ENCODE assay signal across 11 cellular contexts in the genomic region with DNA sequence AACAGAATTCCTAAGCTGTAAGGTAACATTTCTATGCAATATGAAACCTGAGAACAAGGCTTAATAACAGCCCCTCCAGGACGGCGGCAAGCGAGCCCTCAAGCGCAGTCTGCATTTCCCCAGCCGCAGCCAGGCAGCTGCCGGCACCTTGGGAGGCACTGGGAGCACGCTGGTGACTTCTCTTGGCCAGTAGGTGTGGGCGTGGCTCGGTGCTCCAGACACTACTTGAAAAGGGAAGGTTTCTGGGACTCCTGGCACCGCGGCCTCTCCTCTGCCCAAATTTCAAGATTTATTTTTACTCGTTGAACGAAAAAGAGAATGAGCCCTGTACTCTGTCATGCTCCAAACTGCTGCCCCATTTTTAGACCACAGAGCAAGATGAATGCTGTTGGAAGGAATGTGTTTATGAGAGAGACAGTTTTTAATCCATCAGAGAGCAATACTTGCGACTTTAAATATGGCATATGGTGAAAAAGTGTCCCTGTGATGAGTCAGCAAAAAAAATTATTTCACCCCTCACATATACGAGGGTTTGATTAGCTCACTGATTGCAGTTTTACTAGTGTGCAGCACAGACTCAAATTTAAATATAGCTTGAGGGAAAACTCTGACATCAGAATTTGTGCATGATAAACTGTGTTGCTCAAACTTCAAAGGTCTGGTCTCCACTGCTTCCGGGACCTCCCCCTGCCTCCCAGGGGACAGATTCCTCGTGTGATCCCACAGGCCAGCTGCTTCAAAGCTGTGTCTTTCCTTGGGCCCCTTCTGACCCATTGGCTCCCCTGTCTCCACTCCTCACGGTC.
DNase-seq lines count a peak whose midpoint lies in the region; ATAC-seq, FAIRE-seq and TF ChIP-seq lines count a peak whose summit lies in the region.
"Had no signal": no experiment of that assay in that cellular context is flagged by ENCODE, and none has a peak within 500 bp of the region (broad histone marks: within the 10 kb centered on the region; RNA-seq: fewer than 3 reads in every experiment).

No MANE protein-coding gene starts in this region.

- TF ChIP-seq POLR2A in GM12891 (IDR thresholded peaks at IDR 0.05; ENCODE audit: low read depth, low read length), result no peak

- H3K27ac Mint-ChIP-seq in activated naive CD8-positive, alpha-beta T cell, result no peak overlapping the region
- no peak overlapping the region for H3K27ac Mint-ChIP-seq in activated naive CD8-positive, alpha-beta T cell treated with anti-CD3 and anti-CD28 coated beads for 36 hours
- peak overlapping the region; percentile 99 for H3K27ac Mint-ChIP-seq in mesothelial cell of epicardium
- no peak overlapping the region for H3K27ac Mint-ChIP-seq in T-cell
- H3K27ac Mint-ChIP-seq: CD4-positive, CD25-positive, alpha-beta regulatory T cell; T-helper 17 cell had no signal

- no peaks in the 10 kb centered on the region for H3K27me3 ChIP-seq in aorta (ENCODE audit: control insufficient read depth in 1 of 2, insufficient read depth in 2 of 2, low read length in 1 of 2)

- H3K27ac ChIP-seq in aorta (ENCODE audit: low read depth in 1 of 2, low read length in 2 of 2), result peak overlapping the region; percentile 97 to 100

- POLR2A ChIA-PET in T-cell (lab: Charles Lee), result no interaction called here

- no peaks in the 10 kb centered on the region for H3K36me3 ChIP-seq in aorta (ENCODE audit: control insufficient read depth in 1 of 2, insufficient read depth in 2 of 2, low read length in 1 of 2)

- 5 to 6% methylated on average over 18 of the region's 18 CpGs for WGBS in aorta, 2 donors

- H3K4me3 Mint-ChIP-seq in activated naive CD8-positive, alpha-beta T cell, result peak overlapping the region; percentile 5
- no peak overlapping the region for H3K4me3 Mint-ChIP-seq in activated naive CD8-positive, alpha-beta T cell treated with anti-CD3 and anti-CD28 coated beads for 36 hours
- H3K4me3 Mint-ChIP-seq in mesothelial cell of epicardium, result peak overlapping the region; percentile 47
- H3K4me3 Mint-ChIP-seq in T-cell, result no peak overlapping the region
- H3K4me3 Mint-ChIP-seq: T-helper 17 cell had no signal

- no peaks in the 10 kb centered on the region for H3K9me3 Mint-ChIP-seq in activated naive CD8-positive, alpha-beta T cell (ENCODE audit: low read depth)
- H3K9me3 Mint-ChIP-seq in activated naive CD8-positive, alpha-beta T cell treated with anti-CD3 and anti-CD28 coated beads for 36 hours, result peaks cover 9% of the 10 kb centered on the region
- H3K9me3 Mint-ChIP-seq in mesothelial cell of epicardium (peaks cover 8% of the 10 kb centered on the region), T-cell (peaks cover 0 to 4% (median 0%) of the 10 kb centered on the region in 3 donors)

- FAIRE-seq in frontal cortex (lab: Jason Lieb, UNC), result no peak
- FAIRE-seq in GM12891 (lab: Jason Lieb, UNC), result no peak
- FAIRE-seq: endothelial cell of umbilical vein had no signal

- H3K27me3 Mint-ChIP-seq in activated naive CD8-positive, alpha-beta T cell, result peaks cover 22% of the 10 kb centered on the region
- H3K27me3 Mint-ChIP-seq in activated naive CD8-positive, alpha-beta T cell treated with anti-CD3 and anti-CD28 coated beads for 36 hours, result peaks cover 65% of the 10 kb centered on the region
- H3K27me3 Mint-ChIP-seq in mesothelial cell of epicardium (ENCODE audit: low read depth) (no peaks in the 10 kb centered on the region), T-cell (peaks cover 38 to 39% of the 10 kb centered on the region in 2 donors)

- H3K4me3 ChIP-seq in aorta (ENCODE audit: low read length in 2 of 2), result no peak overlapping the region

- intact Hi-C loops in aorta (cut with DNase I), result no loop called here

- peaks cover 5% of the 10 kb centered on the region for H3K4me1 Mint-ChIP-seq in activated naive CD8-positive, alpha-beta T cell (ENCODE audit: low read depth)
- peaks cover 7% of the 10 kb centered on the region for H3K4me1 Mint-ChIP-seq in activated naive CD8-positive, alpha-beta T cell treated with anti-CD3 and anti-CD28 coated beads for 36 hours
- H3K4me1 Mint-ChIP-seq in mesothelial cell of epicardium, result peaks cover 40% of the 10 kb centered on the region
- H3K4me1 Mint-ChIP-seq in T-cell, result peaks cover 0 to 7% (median 3%) of the 10 kb centered on the region in 3 donors
- H3K4me1 Mint-ChIP-seq: CD4-positive, CD25-positive, alpha-beta regulatory T cell had no signal

- no peak for TF ChIP-seq CTCF in mesothelial cell of epicardium (IDR thresholded peaks at IDR 0.05; ENCODE audit: unreplicated experiment)

- H3K4me1 ChIP-seq in aorta (ENCODE audit: control insufficient read depth in 1 of 2, insufficient read depth in 2 of 2, low read length in 2 of 2), result peaks cover 2 to 4% of the 10 kb centered on the region in 2 donors

- no peak for DNase-seq in activated naive CD8-positive, alpha-beta T cell treated with anti-CD3 and anti-CD28 coated beads for 36 hours
- DNase-seq in dedifferentiated amniotic fluid mesenchymal stem cell (ENCODE audit: extremely low spot score) (peak; percentile 53), mesothelial cell of epicardium (ENCODE audit: low spot score in 2 of 2, unreplicated experiment in 2 of 2) (peak; percentile 53 to 74), aorta (peak; percentile 77 to 92), frontal cortex (ENCODE audit: low spot score in 2 of 2) (no peak), GM12891 (ENCODE audit: insufficient read length, low spot score) (no peak), T-cell (no peak)
- DNase-seq: T-helper 17 cell had no signal

- CTCF ChIA-PET in T-cell (lab: Charles Lee), result interaction anchor here in 1 of 2 donors (0.6 kb wide), 1 partner anchor 1425 kb away, joined by 3 read pairs; no protein-coding TSS in a partner anchor

- H3K36me3 Mint-ChIP-seq in activated naive CD8-positive, alpha-beta T cell, result peaks cover 2% of the 10 kb centered on the region
- no peaks in the 10 kb centered on the region for H3K36me3 Mint-ChIP-seq in activated naive CD8-positive, alpha-beta T cell treated with anti-CD3 and anti-CD28 coated beads for 36 hours
- H3K36me3 Mint-ChIP-seq in mesothelial cell of epicardium, result peaks cover 25% of the 10 kb centered on the region
- H3K36me3 Mint-ChIP-seq in T-cell, result no peaks in the 10 kb centered on the region
- H3K36me3 Mint-ChIP-seq: CD4-positive, CD25-positive, alpha-beta regulatory T cell had no signal

- ATAC-seq in aorta (ENCODE audit: low FRiP score), result peak; percentile 83
- no peak for ATAC-seq in T-cell (replicated peaks in 1 of 4)
- ATAC-seq: T-helper 17 cell had no signal

- H3K9me3 ChIP-seq in aorta (ENCODE audit: control insufficient read depth, low read length), result no peaks in the 10 kb centered on the region

TF ChIP-seq in GM12891, 5 proteins besides CTCF, POLR2A, EP300 and RAD21:
- TF ChIP-seq TAF1 (IDR thresholded peaks at IDR 0.05; ENCODE audit: low read depth, low read length) (no peak), PAX5 (IDR thresholded peaks at IDR 0.05; ENCODE audit: insufficient read depth, low read length, severe bottlenecking) (no peak), POLR2AphosphoS5 (IDR thresholded peaks at IDR 0.05; ENCODE audit: low read depth, low read length) (no peak), SPI1 (IDR thresholded peaks at IDR 0.05; ENCODE audit: low read depth, low read length) (no peak), POU2F2 (IDR thresholded peaks at IDR 0.05; ENCODE audit: low read depth, low read length) (no peak)

Comparison
In these comparisons a context has a peak if more than half of its experiments do, and no peak if none do; other contexts are left out.
1. H3K4me3 Mint-ChIP-seq: peak in activated naive CD8-positive, alpha-beta T cell (single experiment) and mesothelial cell of epicardium (single experiment); none in activated naive CD8-positive, alpha-beta T cell treated with anti-CD3 and anti-CD28 coated beads for 36 hours (single experiment) and T-cell (0 of 3).
2. DNase-seq: peak in dedifferentiated amniotic fluid mesenchymal stem cell (single experiment), mesothelial cell of epicardium (2 of 2) and aorta (2 of 2); none in activated naive CD8-positive, alpha-beta T cell treated with anti-CD3 and anti-CD28 coated beads for 36 hours (single experiment), frontal cortex (0 of 2), GM12891 (single experiment) and T-cell (0 of 34).